15 cellular contexts compared by ENCODE assay signal in genomic region chr10:128007971-128008370, GRCh38.
"Had no signal": no experiment of that assay in that cellular context is flagged by ENCODE, and none has a peak within 500 bp of the region (broad histone marks: within the 10 kb centered on the region; RNA-seq: fewer than 3 reads in every experiment).

No MANE protein-coding gene starts in this region.

- H3K36me3 ChIP-seq: spleen, tibial artery had no signal

- ATAC-seq: foreskin keratinocyte; left cardiac atrium; natural killer cell; right cardiac atrium; stimulated activated memory B cell treated with anti-CD40 and anti-IgM and Interleukin-4, amounts not matched to agents 10 μg/mL and 1 μg/mL and 100 μg/mL, for 72 hours had no signal

- H3K4me1 ChIP-seq: foreskin keratinocyte had no signal

- H3K27me3 ChIP-seq: spleen had no signal

- H3K27ac ChIP-seq: coronary artery, foreskin keratinocyte, spleen, tibial artery had no signal

- H3K9me3 ChIP-seq: spleen, tibial artery had no signal

- DNase-seq: effector CD4-positive, alpha-beta T cell; endodermal cell; erythroblast; foreskin keratinocyte; left cardiac atrium; natural killer cell; posterior cingulate gyrus; right cardiac atrium; spleen; stimulated activated CD4-positive, alpha-beta T cell treated with anti-CD3 and anti-CD28 coated beads, Interleukin-15, amount 100 ng/mL, for 24 hours; stimulated activated CD4-positive, alpha-beta T cell treated with anti-CD3 and anti-CD28 coated beads, Interleukin-1b, Interleukin-23, amount 100 ng/mL, for 48 hours; stimulated activated CD4-positive, alpha-beta T cell treated with anti-CD3 and anti-CD28 coated beads, Interleukin-4, amount 100 ng/mL, for 24 hours; tibial artery had no signal

- H3K4me3 ChIP-seq: coronary artery, spleen, tibial artery had no signal
